8 cellular contexts compared by ENCODE assay signal in the genomic region with DNA sequence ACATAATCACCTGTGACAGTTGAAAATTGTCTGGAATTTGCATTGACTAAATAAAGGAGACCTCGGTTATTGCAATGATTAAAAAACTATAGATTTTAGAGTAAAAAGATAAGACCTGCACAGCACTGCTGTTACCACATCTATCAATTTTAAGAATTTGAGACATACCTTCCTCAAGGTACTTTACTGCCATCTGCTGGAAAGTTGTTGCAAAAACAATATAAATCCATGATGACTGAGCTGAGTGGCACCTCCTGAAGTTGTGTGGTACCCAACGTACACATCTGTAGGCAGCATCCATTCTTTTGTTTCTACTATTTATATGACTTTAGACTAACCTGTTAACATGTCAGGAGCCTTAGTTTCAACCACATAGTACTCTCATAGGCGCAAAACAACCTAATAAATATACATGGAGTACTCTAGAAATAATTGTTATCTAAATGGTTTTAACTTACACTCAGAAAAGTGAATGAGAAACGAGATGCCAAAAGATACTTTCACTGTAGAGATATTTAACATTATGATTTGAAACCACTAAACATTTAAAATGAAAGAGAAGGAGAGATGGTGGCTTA.
A peak's percentile ranks its signal among the peaks of the same experiment; 100 is the strongest.
DNase-seq lines count a peak whose midpoint lies in the region; ATAC-seq and TF ChIP-seq lines count a peak whose summit lies in the region.

No MANE protein-coding gene starts in this region.

- no peaks in the 10 kb centered on the region for H3K9me3 ChIP-seq in mucosa of descending colon

- H3K36me3 Mint-ChIP-seq in endothelial cell (ENCODE audit: low read depth, unreplicated experiment): peaks cover 43% of the 10 kb centered on the region

- no peak overlapping the region for H3K27ac Mint-ChIP-seq in endothelial cell (ENCODE audit: unreplicated experiment)

- H3K4me3 Mint-ChIP-seq in endothelial cell (ENCODE audit: unreplicated experiment): no peak overlapping the region

- intact Hi-C loops in mucosa of descending colon (cut with DNase I, micrococcal nuclease): no loop called here

- H3K27me3 Mint-ChIP-seq in endothelial cell (ENCODE audit: unreplicated experiment): peaks cover 9% of the 10 kb centered on the region

- ATAC-seq in GM21723 (IDR thresholded peaks at IDR 0.05; ENCODE audit: unreplicated experiment) (peak; percentile 70), mucosa of descending colon (peak; percentile 84), GM21526 (IDR thresholded peaks at IDR 0.05; ENCODE audit: low FRiP score, unreplicated experiment) (no peak)

- DNase-seq in EH (ENCODE audit: low read depth): peak; percentile 69
- peak; percentile 46 for DNase-seq in MV-4-11 (lab: John Stamatoyannopoulos, UW)
- peak; percentile 76 for DNase-seq in RPMI8226
- DNase-seq in endothelial cell (ENCODE audit: low spot score): peak; percentile 13
- peak in 1 of 3 donors; percentile 34 for DNase-seq in mucosa of descending colon
- no peak for DNase-seq in NK-92 treated with Interleukin-12 subunit alpha and Interleukin-12 subunit beta, amount 100 ng/mL, for 24 hours (lab: John Stamatoyannopoulos, UW)

- peaks cover 5% of the 10 kb centered on the region for H3K36me3 ChIP-seq in mucosa of descending colon (ENCODE audit: low read depth)

- H3K4me1 ChIP-seq in mucosa of descending colon (ENCODE audit: low read depth): no peaks in the 10 kb centered on the region

- H3K9me3 Mint-ChIP-seq in endothelial cell (ENCODE audit: unreplicated experiment): no peaks in the 10 kb centered on the region

- H3K4me1 Mint-ChIP-seq in endothelial cell (ENCODE audit: unreplicated experiment): peaks cover 22% of the 10 kb centered on the region

- no peak overlapping the region for H3K4me3 ChIP-seq in mucosa of descending colon

- peak; percentile 42 for TF ChIP-seq CTCF in endothelial cell (IDR thresholded peaks at IDR 0.05; ENCODE audit: unreplicated experiment)
- peak; percentile 11 for TF ChIP-seq CTCF in mucosa of descending colon (IDR thresholded peaks at IDR 0.05)
